ENCODE assay signal across 24 cellular contexts in genomic region chrX:11703855-11704254, GRCh38.
"Had no signal": no experiment of that assay in that cellular context is flagged by ENCODE, and none has a peak within 500 bp of the region (broad histone marks: within the 10 kb centered on the region; RNA-seq: fewer than 3 reads in every experiment).

No MANE protein-coding gene starts in this region.

- H3K27me3 ChIP-seq: colonic mucosa, esophagus muscularis mucosa, esophagus squamous epithelium, foreskin keratinocyte, gastroesophageal sphincter, heart left ventricle had no signal

- ATAC-seq: effector memory CD8-positive, alpha-beta T cell; esophagus mucosa; foreskin keratinocyte; gastroesophageal sphincter; heart left ventricle; heart right ventricle had no signal

- H3K9me3 Mint-ChIP-seq: dendritic cell treated with granulocyte-macrophage colony-stimulating factor and Interleukin-4, amounts not matched to agents 40 ng/mL and 50 ng/mL, for 4 days; effector memory CD8-positive, alpha-beta T cell had no signal

- H3K9me3 ChIP-seq: colonic mucosa, esophagus muscularis mucosa, esophagus squamous epithelium, gastroesophageal sphincter, heart left ventricle, heart right ventricle had no signal

- H3K27ac ChIP-seq: colonic mucosa, coronary artery, dorsolateral prefrontal cortex, epithelial cell of prostate, esophagus muscularis mucosa, esophagus squamous epithelium, foreskin keratinocyte, gastroesophageal sphincter, heart left ventricle, heart right ventricle had no signal

- H3K4me1 Mint-ChIP-seq: endodermal cell had no signal

- H3K36me3 ChIP-seq: colonic mucosa, esophagus muscularis mucosa, esophagus squamous epithelium, gastroesophageal sphincter, heart left ventricle, heart right ventricle had no signal

- H3K4me3 ChIP-seq: colonic mucosa, coronary artery, dorsolateral prefrontal cortex, esophagus muscularis mucosa, esophagus squamous epithelium, gastroesophageal sphincter, heart left ventricle, heart right ventricle had no signal

- H3K4me3 Mint-ChIP-seq: dendritic cell treated with granulocyte-macrophage colony-stimulating factor and Interleukin-4, amounts not matched to agents 40 ng/mL and 50 ng/mL, for 4 days; effector memory CD8-positive, alpha-beta T cell; endodermal cell had no signal

- DNase-seq: colonic mucosa; cortex of kidney; dermis blood vessel endothelial cell; dorsolateral prefrontal cortex; effector CD4-positive, alpha-beta T cell; effector CD8-positive, alpha-beta T cell; effector memory CD4-positive, alpha-beta T cell; effector memory CD8-positive, alpha-beta T cell; endodermal cell; erythroblast; esophagus squamous epithelium; foreskin fibroblast; foreskin keratinocyte; foreskin melanocyte; glutamatergic neuron; head of caudate nucleus; heart left ventricle; heart right ventricle had no signal

- H3K27me3 Mint-ChIP-seq: dendritic cell treated with granulocyte-macrophage colony-stimulating factor and Interleukin-4, amounts not matched to agents 40 ng/mL and 50 ng/mL, for 4 days had no signal

- H3K4me1 ChIP-seq: colonic mucosa, esophagus muscularis mucosa, esophagus squamous epithelium, foreskin keratinocyte, gastroesophageal sphincter, heart left ventricle, heart right ventricle had no signal

- H3K27ac Mint-ChIP-seq: dendritic cell treated with granulocyte-macrophage colony-stimulating factor and Interleukin-4, amounts not matched to agents 40 ng/mL and 50 ng/mL, for 4 days; effector memory CD8-positive, alpha-beta T cell; endodermal cell had no signal
